14 cellular contexts compared by ENCODE assay signal in genomic region chr6:6320901-6321300, GRCh38. TPM values are rescaled to one million over a fixed set of nuclear protein-coding genes. Genes with fewer than 3 reads are reported as not detected.
A peak's percentile ranks its signal among the peaks of the same experiment; 100 is the strongest.
DNase-seq lines count a peak whose midpoint lies in the region; ATAC-seq and TF ChIP-seq lines count a peak whose summit lies in the region.
"Had no signal": no experiment of that assay in that cellular context is flagged by ENCODE, and none has a peak within 500 bp of the region (broad histone marks: within the 10 kb centered on the region; RNA-seq: fewer than 3 reads in every experiment).

No MANE protein-coding gene starts in this region.

- no peaks in the 10 kb centered on the region for H3K9me3 Mint-ChIP-seq in osteocyte (ENCODE audit: unreplicated experiment)
- no peaks in the 10 kb centered on the region for H3K9me3 Mint-ChIP-seq in activated T-cell treated with anti-CD3 and anti-CD28 coated beads, Interleukin-2, amount 50 U/mL, for 24 hours
- H3K9me3 Mint-ChIP-seq: activated naive CD4-positive, alpha-beta T cell treated with anti-CD3 and anti-CD28 coated beads, Interleukin-2, amount 10 ng/mL, durations not matched to agents 7 days and 5 days; CD4-positive, alpha-beta T cell; central memory CD8-positive, alpha-beta T cell had no signal

- H3K27me3 ChIP-seq in PC-3 (ENCODE audit: low read length) (peaks cover 83% of the 10 kb centered on the region), esophagus squamous epithelium (peaks cover 0 to 70% (median 0%) of the 10 kb centered on the region in 4 donors), uterus (peaks cover 0 to 4% of the 10 kb centered on the region in 2 donors)
- no peaks in the 10 kb centered on the region for H3K27me3 ChIP-seq in effector memory CD4-positive, alpha-beta T cell (replicated peaks; ENCODE audit: control insufficient read depth, insufficient read depth, low read length, poor library complexity, severe bottlenecking)

- POLR2A ChIA-PET in PC-3 (lab: Charles Lee; ENCODE audit: unreplicated experiment): no interaction called here

- DNase-seq in ELF-1 (ENCODE audit: low read depth, low spot score) (peak; percentile 1), PC-3 (peak; percentile 85), esophagus squamous epithelium (lab: John Stamatoyannopoulos, UW) (no peak), osteocyte (ENCODE audit: extremely low spot score, unreplicated experiment) (no peak), uterus (no peak)
- DNase-seq in activated T-cell treated with anti-CD3 and anti-CD28 coated beads, Interleukin-2, amount 50 U/mL, for 24 hours: no peak
- no peak for DNase-seq in effector memory CD4-positive, alpha-beta T cell
- DNase-seq: activated naive CD4-positive, alpha-beta T cell treated with anti-CD3 and anti-CD28 coated beads, Interleukin-2, amount 10 ng/mL, durations not matched to agents 7 days and 5 days; CD4-positive, alpha-beta T cell; NCI-H2227 treated with DMSO at 0.1 percent for 48 hours; RPMI8226 had no signal

- H3K36me3 ChIP-seq in PC-3 (ENCODE audit: low read depth, low read length) (no peaks in the 10 kb centered on the region), esophagus squamous epithelium (no peaks in the 10 kb centered on the region), uterus (no peaks in the 10 kb centered on the region)
- H3K36me3 ChIP-seq in effector memory CD4-positive, alpha-beta T cell (ENCODE audit: control insufficient read depth, insufficient read depth, low read length): no peaks in the 10 kb centered on the region

- H3K27ac ChIP-seq in PC-3 (ENCODE audit: low read length) (no peak overlapping the region), esophagus squamous epithelium (no peak overlapping the region), uterus (no peak overlapping the region)
- H3K27ac ChIP-seq in effector memory CD4-positive, alpha-beta T cell (ENCODE audit: insufficient read depth, low read length, poor library complexity, severe bottlenecking): no peak overlapping the region
- H3K27ac ChIP-seq: epithelial cell of prostate had no signal

- no peak for TF ChIP-seq POLR2A in esophagus squamous epithelium (IDR thresholded peaks at IDR 0.05)
- TF ChIP-seq POLR2A in uterus (IDR thresholded peaks at IDR 0.05): no peak

- H3K27me3 Mint-ChIP-seq in osteocyte (ENCODE audit: unreplicated experiment): no peaks in the 10 kb centered on the region
- H3K27me3 Mint-ChIP-seq in activated T-cell treated with anti-CD3 and anti-CD28 coated beads, Interleukin-2, amount 50 U/mL, for 24 hours: peaks cover 78% of the 10 kb centered on the region

- no peak overlapping the region for H2AFZ ChIP-seq in PC-3 (ENCODE audit: low read length)

- CTCF ChIA-PET in PC-3 (lab: Charles Lee): no interaction called here

- H3K79me2 ChIP-seq in PC-3 (ENCODE audit: low read length): no peaks in the 10 kb centered on the region

- TF ChIP-seq CTCF in PC-3 (conservative IDR thresholded peaks at IDR 0.05; ENCODE audit: low read depth, low read length): no peak
- no peak for TF ChIP-seq CTCF in esophagus squamous epithelium (IDR thresholded peaks at IDR 0.05)
- no peak for TF ChIP-seq CTCF in osteocyte (IDR thresholded peaks at IDR 0.05)
- TF ChIP-seq CTCF in uterus (IDR thresholded peaks at IDR 0.05): no peak

- H3K4me1 ChIP-seq in PC-3 (ENCODE audit: insufficient read depth, low read length): peaks cover 13% of the 10 kb centered on the region
- peaks cover 0 to 12% (median 0%) of the 10 kb centered on the region in 3 donors for H3K4me1 ChIP-seq in esophagus squamous epithelium
- no peaks in the 10 kb centered on the region for H3K4me1 ChIP-seq in effector memory CD4-positive, alpha-beta T cell (ENCODE audit: control insufficient read depth, insufficient read depth, low read length, poor library complexity, severe bottlenecking)
- no peaks in the 10 kb centered on the region for H3K4me1 ChIP-seq in uterus

- WGBS in esophagus squamous epithelium, 2 donors: 15 to 24% methylated on average over 2 to 4 of the region's 4 CpGs

- H3K4me3 ChIP-seq in PC-3 (ENCODE audit: low read length) (no peak overlapping the region), esophagus squamous epithelium (peak overlapping the region in 3 of 4 donors; percentile 13 to 52 (median 29)), uterus (no peak overlapping the region)
- H3K4me3 ChIP-seq in effector memory CD4-positive, alpha-beta T cell (ENCODE audit: insufficient read depth, low read depth, low read length, poor library complexity, severe bottlenecking): no peak overlapping the region

- no peak overlapping the region for H3K9ac ChIP-seq in PC-3 (ENCODE audit: low read length)

- intact Hi-C loops in PC-3 (cut with micrococcal nuclease) (no loop called here), esophagus squamous epithelium (cut with DNase I) (no loop called here), uterus (cut with DNase I; ENCODE audit: low total_unique reads) (no loop called here)

- H3K27ac Mint-ChIP-seq in osteocyte (ENCODE audit: unreplicated experiment): no peak overlapping the region
- H3K27ac Mint-ChIP-seq in activated T-cell treated with anti-CD3 and anti-CD28 coated beads, Interleukin-2, amount 50 U/mL, for 24 hours: no peak overlapping the region
- H3K27ac Mint-ChIP-seq: activated naive CD4-positive, alpha-beta T cell treated with anti-CD3 and anti-CD28 coated beads, Interleukin-2, amount 10 ng/mL, durations not matched to agents 7 days and 5 days; CD4-positive, alpha-beta T cell had no signal

- no peaks in the 10 kb centered on the region for H3K36me3 Mint-ChIP-seq in osteocyte (ENCODE audit: unreplicated experiment)
- H3K36me3 Mint-ChIP-seq in activated T-cell treated with anti-CD3 and anti-CD28 coated beads, Interleukin-2, amount 50 U/mL, for 24 hours (ENCODE audit: low read depth): no peaks in the 10 kb centered on the region
- H3K36me3 Mint-ChIP-seq: activated naive CD4-positive, alpha-beta T cell treated with anti-CD3 and anti-CD28 coated beads, Interleukin-2, amount 10 ng/mL, durations not matched to agents 7 days and 5 days had no signal

- peaks cover 21% of the 10 kb centered on the region for H3K4me1 Mint-ChIP-seq in osteocyte (ENCODE audit: unreplicated experiment)
- no peaks in the 10 kb centered on the region for H3K4me1 Mint-ChIP-seq in activated T-cell treated with anti-CD3 and anti-CD28 coated beads, Interleukin-2, amount 50 U/mL, for 24 hours (ENCODE audit: low read depth)
- H3K4me1 Mint-ChIP-seq: activated naive CD4-positive, alpha-beta T cell treated with anti-CD3 and anti-CD28 coated beads, Interleukin-2, amount 10 ng/mL, durations not matched to agents 7 days and 5 days had no signal

- H3K4me3 Mint-ChIP-seq in osteocyte (ENCODE audit: unreplicated experiment): peak overlapping the region; percentile 26
- H3K4me3 Mint-ChIP-seq in activated T-cell treated with anti-CD3 and anti-CD28 coated beads, Interleukin-2, amount 50 U/mL, for 24 hours: no peak overlapping the region
- H3K4me3 Mint-ChIP-seq: activated naive CD4-positive, alpha-beta T cell treated with anti-CD3 and anti-CD28 coated beads, Interleukin-2, amount 10 ng/mL, durations not matched to agents 7 days and 5 days; CD4-positive, alpha-beta T cell; central memory CD8-positive, alpha-beta T cell had no signal

- ATAC-seq in PC-3: peak; percentile 99
- ATAC-seq in GM18909 (IDR thresholded peaks at IDR 0.05; ENCODE audit: poor library complexity, unreplicated experiment): no peak

- no TSS peak for BruUV-seq in PC-3 (replicated peaks; lab: Mats Ljungman, UMichigan)

- no peaks in the 10 kb centered on the region for H3K9me3 ChIP-seq in PC-3 (ENCODE audit: low read length)
- H3K9me3 ChIP-seq in esophagus squamous epithelium: no peaks in the 10 kb centered on the region
- no peaks in the 10 kb centered on the region for H3K9me3 ChIP-seq in effector memory CD4-positive, alpha-beta T cell (ENCODE audit: control insufficient read depth, low read length)
- no peaks in the 10 kb centered on the region for H3K9me3 ChIP-seq in uterus

- H3K4me2 ChIP-seq in PC-3 (ENCODE audit: low read length): peak overlapping the region; percentile 59

- H4K20me1 ChIP-seq in PC-3 (ENCODE audit: low read length): no peaks in the 10 kb centered on the region

- no peaks in the 10 kb centered on the region for H3K9me2 ChIP-seq in PC-3 (replicated peaks; ENCODE audit: low read length)

- no peaks in the 10 kb centered on the region for H3F3A ChIP-seq in PC-3 (ENCODE audit: low read length, unreplicated experiment)

RNA-seq across cellular contexts. Expression of gene F13A1, which starts 0.4 kb away (rescaled TPM):
- total RNA-seq in PC-3 (2014; rRNA removed) (not detected in 2 replicates), esophagus squamous epithelium (100 to 1,000 TPM in 1 of 4 donors, 10 to 100 TPM in 1, 1 to 10 TPM in 1, under 1 TPM in 1; 0.87 to 104 (median 37.3) TPM), osteocyte (2.8 and 3.6 TPM in 2 replicates), uterus (10 to 100 TPM in 3 of 4 donors, 1 to 10 TPM in 1; 4.1 to 90.6 (median 57.8) TPM)

Comparison
In these comparisons a context has a peak if more than half of its experiments do, and no peak if none do; other contexts are left out.
1. DNase-seq: peak in ELF-1 (single experiment) and PC-3 (single experiment); none in esophagus squamous epithelium (single experiment), osteocyte (single experiment), activated T-cell treated with anti-CD3 and anti-CD28 coated beads, Interleukin-2, amount 50 U/mL, for 24 hours (single experiment), effector memory CD4-positive, alpha-beta T cell (0 of 3) and uterus (0 of 2).
2. H3K4me3 ChIP-seq: peak in esophagus squamous epithelium (3 of 4); none in PC-3 (single experiment), effector memory CD4-positive, alpha-beta T cell (single experiment) and uterus (0 of 2).